ENCODE assay signal across 3 cellular contexts in the genomic region with DNA sequence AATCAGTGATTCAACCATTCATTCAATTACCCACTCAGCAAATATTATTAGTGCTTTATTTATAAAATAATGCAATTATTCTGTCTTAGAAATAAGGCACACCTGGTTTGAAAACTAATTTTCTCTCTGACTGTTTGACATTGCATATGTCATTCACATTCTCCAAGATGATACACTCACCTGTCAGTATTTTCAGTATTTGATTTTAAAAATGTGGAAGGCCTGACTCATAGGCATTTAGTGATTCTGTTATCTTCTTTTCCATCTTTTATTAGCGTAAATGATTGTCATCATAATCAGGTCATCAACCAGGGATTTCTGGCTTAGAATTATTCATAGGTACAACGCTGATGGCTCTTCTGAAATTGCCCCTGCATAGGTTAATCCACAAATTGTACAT.
"Had no signal": no experiment of that assay in that cellular context is flagged by ENCODE, and none has a peak within 500 bp of the region (broad histone marks: within the 10 kb centered on the region; RNA-seq: fewer than 3 reads in every experiment).

No MANE protein-coding gene starts in this region.

- H3K4me3 ChIP-seq: GM12878 had no signal

- DNase-seq: GDM1, GF-D8 had no signal

- ATAC-seq: GM12878 had no signal
